In the genomic region with DNA sequence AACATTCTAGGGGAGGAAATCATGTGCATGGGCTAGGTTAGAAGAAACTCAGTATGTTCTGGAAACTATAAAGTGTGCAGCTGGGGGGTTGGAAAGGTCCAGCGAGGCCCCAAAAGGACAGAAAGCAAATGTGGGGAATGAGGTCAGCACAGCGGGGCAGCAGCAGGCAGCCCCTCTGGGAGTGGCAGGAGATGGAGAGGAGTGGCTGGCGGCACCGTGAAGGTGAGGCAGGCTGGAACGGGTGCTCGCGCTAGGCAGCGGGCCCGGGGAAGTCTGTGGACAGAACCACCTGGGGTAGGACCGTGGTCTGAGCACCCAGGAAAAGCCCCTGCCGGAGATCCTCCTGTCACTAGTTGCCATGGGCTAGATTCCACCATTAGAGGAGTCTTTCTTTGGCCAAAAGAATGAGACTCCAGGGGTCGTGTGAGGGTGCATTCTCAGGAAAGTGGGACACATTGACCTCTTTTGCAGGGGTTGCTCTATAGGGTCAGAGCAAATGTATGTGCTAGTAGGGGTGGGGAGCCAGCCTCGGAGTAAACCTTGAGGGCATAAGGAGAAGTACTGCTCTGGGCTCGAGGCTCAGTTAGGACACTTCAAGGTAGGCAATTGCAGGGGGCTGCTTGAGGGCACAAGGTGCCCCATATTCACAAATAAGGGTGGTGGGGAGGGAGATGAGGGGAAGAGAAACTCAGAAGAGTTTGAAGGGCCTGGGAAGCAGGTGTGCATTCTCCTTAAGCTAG, we compare ENCODE assay signal across 23 cellular contexts.
DNase-seq lines count a peak whose midpoint lies in the region; ATAC-seq, FAIRE-seq and TF ChIP-seq lines count a peak whose summit lies in the region.
"Had no signal": no experiment of that assay in that cellular context is flagged by ENCODE, and none has a peak within 500 bp of the region (broad histone marks: within the 10 kb centered on the region; RNA-seq: fewer than 3 reads in every experiment).

No MANE protein-coding gene starts in this region.

- H3K23ac ChIP-seq in mesendoderm (ENCODE audit: low read length) = peak overlapping the region; percentile 24

- no peak for TF ChIP-seq RAD21 in GM12878 (IDR thresholded peaks at IDR 0.05; ENCODE audit: insufficient read depth, low read depth, low read length)

- H3K27me3 Mint-ChIP-seq in activated naive CD8-positive, alpha-beta T cell = no peaks in the 10 kb centered on the region
- no peaks in the 10 kb centered on the region for H3K27me3 Mint-ChIP-seq in activated naive CD8-positive, alpha-beta T cell treated with anti-CD3 and anti-CD28 coated beads, Interleukin-2, amount 50 U/mL, for 24 hours

- H3K4me1 ChIP-seq in GM12878 (ENCODE audit: control insufficient read depth, insufficient read depth, low read length) (no peaks in the 10 kb centered on the region), mesendoderm (ENCODE audit: control insufficient read depth, low read depth, low read length) (no peaks in the 10 kb centered on the region), aorta (ENCODE audit: control insufficient read depth in 1 of 2, insufficient read depth in 2 of 2, low read length in 2 of 2) (no peaks in the 10 kb centered on the region), HAP-1 (no peaks in the 10 kb centered on the region), adrenal gland (replicated peaks in 1 of 2) (no peaks in the 10 kb centered on the region)
- H3K4me1 ChIP-seq: colonic mucosa, spleen, vagina had no signal

- CTCF ChIA-PET in GM12878 (lab: Yijun Ruan, JAX) = interaction anchor here (1.2 kb wide), 1 partner anchor 337 kb away, joined by 3 read pairs; no protein-coding TSS in a partner anchor

- no peak overlapping the region for H3K9ac ChIP-seq in GM12878 (ENCODE audit: control insufficient read depth, insufficient read depth, low read length)
- no peak overlapping the region for H3K9ac ChIP-seq in mesendoderm (ENCODE audit: low read length)

- H3K36me3 Mint-ChIP-seq in activated naive CD8-positive, alpha-beta T cell = no peaks in the 10 kb centered on the region
- H3K36me3 Mint-ChIP-seq in activated naive CD8-positive, alpha-beta T cell treated with anti-CD3 and anti-CD28 coated beads, Interleukin-2, amount 50 U/mL, for 24 hours (ENCODE audit: low read depth) = peaks cover 5% of the 10 kb centered on the region

- no peak overlapping the region for H3K18ac ChIP-seq in mesendoderm (ENCODE audit: low read length)

- no peak overlapping the region for H3K56ac ChIP-seq in mesendoderm (ENCODE audit: low read length)

- no peak overlapping the region for H3K4me3 Mint-ChIP-seq in activated naive CD8-positive, alpha-beta T cell
- no peak overlapping the region for H3K4me3 Mint-ChIP-seq in activated naive CD8-positive, alpha-beta T cell treated with anti-CD3 and anti-CD28 coated beads, Interleukin-2, amount 50 U/mL, for 24 hours
- H3K4me3 Mint-ChIP-seq: activated naive CD4-positive, alpha-beta T cell treated with anti-CD3 and anti-CD28 coated beads for 36 hours; T-helper 1 cell treated with Interleukin-12 subunit alpha and Interleukin-12 subunit beta and Interleukin-4 antibody, amounts not matched to agents 30 μg/mL and 1 μg/mL, for 36 hours had no signal

- no peak overlapping the region for H2BK15ac ChIP-seq in mesendoderm (replicated peaks; ENCODE audit: low read depth)

- peaks cover 4% of the 10 kb centered on the region for H3K4me1 Mint-ChIP-seq in activated naive CD8-positive, alpha-beta T cell (ENCODE audit: low read depth)
- peaks cover 6% of the 10 kb centered on the region for H3K4me1 Mint-ChIP-seq in activated naive CD8-positive, alpha-beta T cell treated with anti-CD3 and anti-CD28 coated beads, Interleukin-2, amount 50 U/mL, for 24 hours

- H3K9me3 ChIP-seq in GM12878 (replicated peaks; ENCODE audit: control insufficient read depth, insufficient read depth, low read length) (no peaks in the 10 kb centered on the region), aorta (ENCODE audit: control insufficient read depth, low read length) (no peaks in the 10 kb centered on the region), HAP-1 (no peaks in the 10 kb centered on the region), adrenal gland (replicated peaks in 1 of 3) (no peaks in the 10 kb centered on the region)
- H3K9me3 ChIP-seq: colonic mucosa, mucosa of descending colon, spleen, vagina had no signal

- SMC1A ChIA-PET in GM12878 (lab: Charles Lee; ENCODE audit: uncharacterized antibody, unreplicated experiment) = interaction anchor here (1.0 to 1.8 kb wide), 3 partner anchors 17 to 304 kb away, joined by 3 to 4 read pairs (median 4); no protein-coding TSS in a partner anchor

- RAD21 ChIA-PET in GM12878 (lab: Charles Lee; ENCODE audit: unreplicated experiment) = interaction anchor here (2.1 kb wide), 1 partner anchor 268 kb away, joined by 7 read pairs; no protein-coding TSS in a partner anchor

- no peak for TF ChIP-seq EP300 in GM12878 (IDR thresholded peaks at IDR 0.05; ENCODE audit: borderline replicate concordance in 1 of 2, control insufficient read depth in 1 of 2, low read depth in 2 of 2, low read length in 2 of 2)

- H3K36me3 ChIP-seq in GM12878 (ENCODE audit: control insufficient read depth in 2 of 2, insufficient read depth in 2 of 2, low read length in 1 of 2) = no peaks in the 10 kb centered on the region
- H3K36me3 ChIP-seq in mesendoderm (ENCODE audit: control insufficient read depth, insufficient read depth, low read length) = no peaks in the 10 kb centered on the region
- H3K36me3 ChIP-seq in aorta (ENCODE audit: control insufficient read depth in 1 of 2, insufficient read depth in 2 of 2, low read length in 1 of 2) = no peaks in the 10 kb centered on the region
- H3K36me3 ChIP-seq in HAP-1 (replicated peaks) = no peaks in the 10 kb centered on the region
- peaks cover 0 to 10% of the 10 kb centered on the region in 2 donors for H3K36me3 ChIP-seq in adrenal gland (replicated peaks in 1 of 2)
- H3K36me3 ChIP-seq: colonic mucosa had no signal

- H2BK120ac ChIP-seq in mesendoderm (ENCODE audit: low read depth, low read length) = no peak overlapping the region

- H3K79me1 ChIP-seq in mesendoderm (ENCODE audit: low read length) = no peaks in the 10 kb centered on the region

- no peak overlapping the region for H4K8ac ChIP-seq in mesendoderm (ENCODE audit: low read depth, low read length)

- H3K4me2 ChIP-seq in GM12878 (ENCODE audit: control insufficient read depth, insufficient read depth) (no peak overlapping the region), mesendoderm (ENCODE audit: low read length) (no peak overlapping the region)

- no peak overlapping the region for H3K4ac ChIP-seq in mesendoderm (ENCODE audit: low read depth, low read length)

- H4K20me1 ChIP-seq in GM12878 (ENCODE audit: control insufficient read depth, insufficient read depth) = no peaks in the 10 kb centered on the region

- H3K27ac Mint-ChIP-seq in activated naive CD8-positive, alpha-beta T cell = peak overlapping the region; percentile 66
- H3K27ac Mint-ChIP-seq in activated naive CD8-positive, alpha-beta T cell treated with anti-CD3 and anti-CD28 coated beads, Interleukin-2, amount 50 U/mL, for 24 hours = no peak overlapping the region
- H3K27ac Mint-ChIP-seq: T-helper 1 cell treated with Interleukin-12 subunit alpha and Interleukin-12 subunit beta and Interleukin-4 antibody, amounts not matched to agents 30 μg/mL and 1 μg/mL, for 36 hours had no signal

- POLR2A ChIA-PET in GM12878 (lab: Charles Lee) = interaction anchor here (1.1 kb wide), 1 partner anchor 267 kb away, joined by 3 read pairs; no protein-coding TSS in a partner anchor

- TF ChIP-seq POLR2A in GM12878 (IDR thresholded peaks at IDR 0.05; ENCODE audit: low read depth, low read length) = peak; percentile 40; the same call in 1 of the 2 replicates
- no peak for TF ChIP-seq POLR2A in adrenal gland (IDR thresholded peaks at IDR 0.05)

- intact Hi-C loops in GM12878 (cut with micrococcal nuclease; ENCODE audit: unreplicated experiment) = no loop called here
- intact Hi-C loops in aorta (cut with DNase I) = no loop called here
- intact Hi-C loops in adrenal gland (cut with DNase I) = no loop called here

- no peak for FAIRE-seq in GM12878 (lab: Jason Lieb, UNC)
- FAIRE-seq: RCC 7860 had no signal

- H3K27ac ChIP-seq in GM12878 (ENCODE audit: control insufficient read depth, insufficient read depth) (no peak overlapping the region), mesendoderm (ENCODE audit: low read depth, low read length) (no peak overlapping the region), aorta (ENCODE audit: low read depth in 1 of 2, low read length in 2 of 2) (no peak overlapping the region), adrenal gland (no peak overlapping the region)
- H3K27ac ChIP-seq: brain microvascular endothelial cell, C4-2B, colonic mucosa, spleen, vagina had no signal

- ATAC-seq in activated naive CD8-positive, alpha-beta T cell treated with anti-CD3 and anti-CD28 coated beads, Interleukin-2, amount 50 U/mL, for 24 hours = no peak
- peak; percentile 4; the same call in 2 of the 3 replicates for ATAC-seq in GM12878
- peak; percentile 36 for ATAC-seq in aorta (ENCODE audit: low FRiP score)
- ATAC-seq: left cardiac atrium had no signal

- in situ Hi-C loops in GM12878 (cut with MboI) (loop anchor here (5.0 to 10.0 kb wide), 2 partner anchors 259 to 901 kb away; no protein-coding TSS in a partner anchor), HAP-1 (cut with MboI; ENCODE audit: low sequenced_read_pairs) (loop anchor here (10.0 to 25.0 kb wide), 2 partner anchors 271 to 904 kb away; no protein-coding TSS in a partner anchor)

- H4K5ac ChIP-seq in mesendoderm (ENCODE audit: low read length) = no peak overlapping the region

- DNase-seq in activated naive CD8-positive, alpha-beta T cell treated with anti-CD3 and anti-CD28 coated beads, Interleukin-2, amount 50 U/mL, for 24 hours = no peak
- DNase-seq in GM12878 (ENCODE audit: low read depth, low spot score) (no peak), mesendoderm (no peak), aorta (no peak), GM03348 (ENCODE audit: low spot score) (no peak), HAP-1 (ENCODE audit: low spot score in 2 of 2) (no peak), adrenal gland (no peak)
- DNase-seq: activated CD4-positive, alpha-beta T cell treated with anti-CD3 and anti-CD28 coated beads, Interleukin-2, amount 50 U/mL, for 1 hour; activated naive CD4-positive, alpha-beta T cell treated with anti-CD3 and anti-CD28 coated beads for 36 hours; brain microvascular endothelial cell; colonic mucosa; left cardiac atrium; mucosa of descending colon; NCI-H1105; NCI-H2081; NK-92 treated with Interleukin-12 subunit alpha and Interleukin-12 subunit beta, amount 100 ng/mL, for 24 hours; spleen; stimulated activated CD4-positive, alpha-beta T cell treated with anti-CD3 and anti-CD28 coated beads, Interleukin-4, amount 100 ng/mL, for 4 hours had no signal

- no peak overlapping the region for H2AFZ ChIP-seq in GM12878 (ENCODE audit: control insufficient read depth, low read depth, low read length)

- 81% methylated on average over 14 of the region's 14 CpGs for WGBS in GM12878 (ENCODE audit: insufficient coverage, insufficient replicate concordance, low lambda C conversion rate, missing lambda C conversion rate)
- WGBS in mesendoderm (ENCODE audit: extremely low coverage, insufficient coverage, low lambda C conversion rate) = no CpG with 5 or more reads among the region's 14 CpGs
- WGBS in aorta, 2 donors = 84 to 89% methylated on average over 14 of the region's 14 CpGs
- 84 to 90% (median 87%) methylated on average over 14 of the region's 14 CpGs for WGBS in adrenal gland, 4 donors

- no peak overlapping the region for H2BK5ac ChIP-seq in mesendoderm (ENCODE audit: low read length)

- no peaks in the 10 kb centered on the region for H3K9me3 Mint-ChIP-seq in activated naive CD8-positive, alpha-beta T cell (ENCODE audit: low read depth)
- H3K9me3 Mint-ChIP-seq in activated naive CD8-positive, alpha-beta T cell treated with anti-CD3 and anti-CD28 coated beads, Interleukin-2, amount 50 U/mL, for 24 hours = no peaks in the 10 kb centered on the region
- H3K9me3 Mint-ChIP-seq: activated naive CD4-positive, alpha-beta T cell treated with anti-CD3 and anti-CD28 coated beads for 36 hours; T-helper 1 cell treated with Interleukin-12 subunit alpha and Interleukin-12 subunit beta and Interleukin-4 antibody, amounts not matched to agents 30 μg/mL and 1 μg/mL, for 36 hours had no signal

- H3K79me2 ChIP-seq in GM12878 (ENCODE audit: control insufficient read depth, insufficient read depth, low read length) (no peaks in the 10 kb centered on the region), mesendoderm (ENCODE audit: control insufficient read depth, insufficient read depth, low read length) (no peaks in the 10 kb centered on the region)

- no peak overlapping the region for H2AK5ac ChIP-seq in mesendoderm (ENCODE audit: low read length)

- no peak overlapping the region for H3K4me3 ChIP-seq in GM12878
- no peak overlapping the region for H3K4me3 ChIP-seq in mesendoderm (ENCODE audit: low read length)
- H3K4me3 ChIP-seq in aorta (ENCODE audit: low read length in 2 of 2) = no peak overlapping the region
- no peak overlapping the region for H3K4me3 ChIP-seq in HAP-1
- no peak overlapping the region for H3K4me3 ChIP-seq in adrenal gland
- H3K4me3 ChIP-seq: colonic mucosa, mucosa of descending colon, spleen, vagina had no signal

- H3K27me3 ChIP-seq in GM12878 (replicated peaks in 1 of 2; ENCODE audit: control insufficient read depth in 2 of 2, insufficient read depth in 2 of 2, low read length in 1 of 2) (no peaks in the 10 kb centered on the region), mesendoderm (ENCODE audit: insufficient read depth, low read length, poor library complexity) (no peaks in the 10 kb centered on the region), aorta (ENCODE audit: control insufficient read depth in 1 of 2, insufficient read depth in 2 of 2, low read length in 1 of 2) (no peaks in the 10 kb centered on the region), HAP-1 (ENCODE audit: low read depth) (no peaks in the 10 kb centered on the region), adrenal gland (no peaks in the 10 kb centered on the region)
- H3K27me3 ChIP-seq: brain microvascular endothelial cell, colonic mucosa, spleen, vagina had no signal

- no TSS peak for BruUV-seq in GM12878 (replicated peaks; lab: Mats Ljungman, UMichigan)

- TF ChIP-seq CTCF in GM12878 (IDR thresholded peaks at IDR 0.05 in 2 of 3, conservative IDR thresholded peaks at IDR 0.05 in 1 of 3; ENCODE audit: control insufficient read depth in 2 of 3, extremely low read depth in 1 of 3, insufficient read depth in 1 of 3, low read depth in 3 of 3, low read length in 3 of 3) = no peak
- no peak for TF ChIP-seq CTCF in adrenal gland (IDR thresholded peaks at IDR 0.05)
